In the genomic region with DNA sequence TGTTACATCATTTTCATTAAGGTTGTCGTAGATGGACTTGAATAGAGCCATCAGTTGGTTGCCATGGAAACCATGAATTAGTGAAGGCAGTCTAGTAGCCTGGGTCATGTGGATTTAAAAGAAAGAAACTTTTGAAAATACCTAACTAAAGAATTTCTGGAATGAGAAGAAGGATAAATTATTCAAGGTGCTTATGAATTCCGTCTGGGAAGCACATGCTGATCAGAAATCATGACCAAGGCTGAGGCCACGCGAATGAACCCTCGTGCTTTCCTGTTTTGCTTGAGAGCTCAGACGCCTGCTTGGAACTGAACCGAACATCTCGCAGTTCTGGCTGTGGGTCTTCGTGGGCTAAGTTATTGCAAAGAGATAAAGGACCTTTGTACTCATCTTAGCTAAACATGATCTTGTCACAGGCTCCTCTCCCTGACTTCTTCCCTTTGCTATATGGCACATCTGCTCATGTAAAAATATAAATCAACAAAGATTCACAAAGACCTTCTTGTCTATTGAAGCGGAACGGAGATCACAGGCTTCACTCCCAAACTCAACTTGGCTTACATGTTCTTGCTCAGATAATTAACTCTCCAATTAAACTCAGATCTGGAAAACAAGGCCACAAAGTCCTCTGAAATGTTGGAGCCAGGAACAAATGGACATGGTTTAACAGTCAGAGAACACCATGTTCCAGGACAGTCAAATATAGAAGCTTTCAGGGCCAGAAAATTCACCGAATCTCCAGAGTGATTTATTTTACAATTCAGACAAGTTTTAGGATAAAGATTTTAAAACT, we compare ENCODE assay signal across 1 cellular context.
TF ChIP-seq lines count a peak whose summit lies in the region.

No MANE protein-coding gene starts in this region.

TF ChIP-seq in SK-N-SH, 30 proteins besides CTCF, POLR2A, EP300 and RAD21 (continued from another document):
- TF ChIP-seq RXRA (IDR thresholded peaks at IDR 0.05; ENCODE audit: borderline replicate concordance, low read depth) (no peak), GABPA (IDR thresholded peaks at IDR 0.05; ENCODE audit: low read depth) (no peak), FOSL2 (IDR thresholded peaks at IDR 0.05; ENCODE audit: borderline replicate concordance, low read depth) (no peak), RFX5 (IDR thresholded peaks at IDR 0.05; ENCODE audit: low read length) (no peak), EZH2phosphoT487 (IDR thresholded peaks at IDR 0.05; ENCODE audit: borderline replicate concordance, low read depth) (no peak), USF1 (IDR thresholded peaks at IDR 0.05; ENCODE audit: borderline replicate concordance, low read depth) (no peak), SMC3 (IDR thresholded peaks at IDR 0.05; ENCODE audit: low read depth, low read length) (no peak), NRF1 (IDR thresholded peaks at IDR 0.05; ENCODE audit: low read depth, low read length) (no peak)
TF ChIP-seq in SK-N-SH: peak in this region for 0.
